Comparison of ENCODE assay signal across 1 cellular context in genomic region chr7:81618400-81619014, GRCh38.
A peak's percentile ranks its signal among the peaks of the same experiment; 100 is the strongest.
TF ChIP-seq lines count a peak whose summit lies in the region.

No MANE protein-coding gene starts in this region.

TF ChIP-seq in SK-N-SH, 30 proteins besides CTCF, POLR2A, EP300 and RAD21 (continued from another document):
- no peak for TF ChIP-seq EZH2phosphoT487 (IDR thresholded peaks at IDR 0.05; ENCODE audit: borderline replicate concordance, low read depth)
- TF ChIP-seq USF1 (IDR thresholded peaks at IDR 0.05; ENCODE audit: borderline replicate concordance, low read depth): no peak
- TF ChIP-seq SIN3A (IDR thresholded peaks at IDR 0.05; ENCODE audit: borderline replicate concordance, low read depth, low read length): 0 out of 2 replicates have a peak, but pooled peaks have one; percentile 27
